Comparison of ENCODE assay signal across 14 cellular contexts in genomic region chr3:193787496-193787870, GRCh38.
A peak's percentile ranks its signal among the peaks of the same experiment; 100 is the strongest.
DNase-seq lines count a peak whose midpoint lies in the region; ATAC-seq and TF ChIP-seq lines count a peak whose summit lies in the region.
"Had no signal": no experiment of that assay in that cellular context is flagged by ENCODE, and none has a peak within 500 bp of the region (broad histone marks: within the 10 kb centered on the region; RNA-seq: fewer than 3 reads in every experiment).

No MANE protein-coding gene starts in this region.

- H3K14ac ChIP-seq in neuronal stem cell (ENCODE audit: low read length): no peak overlapping the region

- H3K79me1 ChIP-seq in neuronal stem cell (ENCODE audit: low read depth, low read length): no peaks in the 10 kb centered on the region

- H3K4me3 Mint-ChIP-seq in endodermal cell: no peak overlapping the region
- no peak overlapping the region for H3K4me3 Mint-ChIP-seq in activated naive CD4-positive, alpha-beta T cell treated with anti-CD3 and anti-CD28 coated beads, Interleukin-2, amount 10 ng/mL, durations not matched to agents 7 days and 5 days
- H3K4me3 Mint-ChIP-seq: CD4-positive, alpha-beta T cell; GM23338; HFFc6 had no signal

- peak overlapping the region; percentile 72 for H3K27ac ChIP-seq in A673 (ENCODE audit: low read depth, low read length, poor library complexity, severe bottlenecking)
- peak overlapping the region; percentile 74 for H3K27ac ChIP-seq in SK-N-MC
- no peak overlapping the region for H3K27ac ChIP-seq in endodermal cell (ENCODE audit: low read depth, low read length)
- no peak overlapping the region for H3K27ac ChIP-seq in neuronal stem cell (replicated peaks; ENCODE audit: low read length)

- H2AK5ac ChIP-seq in neuronal stem cell (ENCODE audit: low read depth, low read length): no peak overlapping the region

- peak overlapping the region; percentile 1 for H2BK120ac ChIP-seq in neuronal stem cell (ENCODE audit: low read depth, low read length)

- no peaks in the 10 kb centered on the region for H3K27me3 Mint-ChIP-seq in endodermal cell (ENCODE audit: insufficient read depth)
- H3K27me3 Mint-ChIP-seq in activated naive CD4-positive, alpha-beta T cell treated with anti-CD3 and anti-CD28 coated beads, Interleukin-2, amount 10 ng/mL, durations not matched to agents 7 days and 5 days: peaks cover 76% of the 10 kb centered on the region

- H3K36me3 Mint-ChIP-seq in endodermal cell (ENCODE audit: low read depth): no peaks in the 10 kb centered on the region
- no peaks in the 10 kb centered on the region for H3K36me3 Mint-ChIP-seq in activated naive CD4-positive, alpha-beta T cell treated with anti-CD3 and anti-CD28 coated beads, Interleukin-2, amount 10 ng/mL, durations not matched to agents 7 days and 5 days

- H3K4ac ChIP-seq in neuronal stem cell (ENCODE audit: low read length): no peak overlapping the region

- no peaks in the 10 kb centered on the region for H3K36me3 ChIP-seq in A673 (ENCODE audit: insufficient read depth, low read length, poor library complexity, severe bottlenecking)
- no peaks in the 10 kb centered on the region for H3K36me3 ChIP-seq in SK-N-MC (ENCODE audit: insufficient read depth, low read length)
- no peaks in the 10 kb centered on the region for H3K36me3 ChIP-seq in endodermal cell (ENCODE audit: control insufficient read depth, insufficient read depth, low read length)
- H3K36me3 ChIP-seq in neuronal stem cell (replicated peaks in 1 of 2; ENCODE audit: control insufficient read depth in 2 of 2, insufficient read depth in 2 of 2, low read length in 2 of 2): no peaks in the 10 kb centered on the region
- H3K36me3 ChIP-seq: BE2C had no signal

- H3K23ac ChIP-seq in neuronal stem cell (ENCODE audit: low read depth, low read length, poor library complexity): no peak overlapping the region

- CTCF ChIA-PET in A673 (lab: Charles Lee): interaction anchor here (0.7 kb wide), 2 partner anchors 569 to 1779 kb away, joined by 3 to 4 read pairs; no protein-coding TSS in a partner anchor
- CTCF ChIA-PET in activated naive CD4-positive, alpha-beta T cell treated with anti-CD3 and anti-CD28 coated beads, Interleukin-2, amount 10 ng/mL, durations not matched to agents 7 days and 5 days (lab: Charles Lee): interaction anchor here (1.2 to 1.7 kb wide), 3 partner anchors 11 to 529 kb away, joined by 4 to 12 read pairs (median 5); no protein-coding TSS in a partner anchor

- no peak overlapping the region for H4K8ac ChIP-seq in neuronal stem cell (ENCODE audit: low read depth, low read length)

- intact Hi-C loops in A673 (cut with micrococcal nuclease; ENCODE audit: unreplicated experiment): no loop called here

- no peak overlapping the region for H3K4me2 ChIP-seq in neuronal stem cell (ENCODE audit: insufficient read depth, low read length, poor library complexity, severe bottlenecking)
- H3K4me2 ChIP-seq: GM23338 had no signal

- no peak overlapping the region for H3K4me3 ChIP-seq in A673 (ENCODE audit: low read depth, low read length, poor library complexity, severe bottlenecking)
- no peak overlapping the region for H3K4me3 ChIP-seq in SK-N-MC
- no peak overlapping the region for H3K4me3 ChIP-seq in endodermal cell (ENCODE audit: low read length)
- no peak overlapping the region for H3K4me3 ChIP-seq in neuronal stem cell (ENCODE audit: low read length in 2 of 2)
- H3K4me3 ChIP-seq: GM23338 had no signal

- no peaks in the 10 kb centered on the region for H3K27me3 ChIP-seq in A673 (replicated peaks; ENCODE audit: insufficient read depth, low read depth, low read length, poor library complexity)
- H3K27me3 ChIP-seq in endodermal cell (ENCODE audit: control insufficient read depth, insufficient read depth, low read length, poor library complexity, severe bottlenecking): no peaks in the 10 kb centered on the region
- peaks cover 0 to 6% (median 6%) of the 10 kb centered on the region in 3 experiments for H3K27me3 ChIP-seq in neuronal stem cell (ENCODE audit: control insufficient read depth in 3 of 3, insufficient read depth in 3 of 3, low read depth in 1 of 3, low read length in 3 of 3)
- H3K27me3 ChIP-seq: BE2C had no signal

- no peak overlapping the region for H2AFZ ChIP-seq in neuronal stem cell (ENCODE audit: low read length)
- H2AFZ ChIP-seq: GM23338 had no signal

- no peaks in the 10 kb centered on the region for H3K9me3 Mint-ChIP-seq in endodermal cell
- H3K9me3 Mint-ChIP-seq in activated naive CD4-positive, alpha-beta T cell treated with anti-CD3 and anti-CD28 coated beads, Interleukin-2, amount 10 ng/mL, durations not matched to agents 7 days and 5 days: no peaks in the 10 kb centered on the region
- H3K9me3 Mint-ChIP-seq: CD4-positive, alpha-beta T cell; GM23338; HFFc6 had no signal

- POLR2A ChIA-PET in A673 (lab: Charles Lee; ENCODE audit: low non-redundant PET): no interaction called here

- H3K4me1 Mint-ChIP-seq in endodermal cell: peaks cover 59% of the 10 kb centered on the region
- H3K4me1 Mint-ChIP-seq in activated naive CD4-positive, alpha-beta T cell treated with anti-CD3 and anti-CD28 coated beads, Interleukin-2, amount 10 ng/mL, durations not matched to agents 7 days and 5 days: peaks cover 6% of the 10 kb centered on the region

- TF ChIP-seq CTCF in A673 (conservative IDR thresholded peaks at IDR 0.05; ENCODE audit: low read depth, low read length): no peak
- no peak for TF ChIP-seq CTCF in endodermal cell (conservative IDR thresholded peaks at IDR 0.05)

- H2BK12ac ChIP-seq in neuronal stem cell (ENCODE audit: low read length): no peak overlapping the region

- DNase-seq in A673 (ENCODE audit: low spot score) (no peak), SK-N-MC (ENCODE audit: low read depth, low spot score) (no peak), endodermal cell (peak; percentile 55), neuronal stem cell (ENCODE audit: low spot score) (no peak), NCI-H510A (lab: John Stamatoyannopoulos, UW) (no peak)
- no peak for DNase-seq in activated naive CD4-positive, alpha-beta T cell treated with anti-CD3 and anti-CD28 coated beads, Interleukin-2, amount 10 ng/mL, durations not matched to agents 7 days and 5 days
- DNase-seq in stimulated activated CD4-positive, alpha-beta T cell treated with anti-CD3 and anti-CD28 coated beads, Interleukin-2, amount 100 ng/mL, for 24 hours: no peak
- DNase-seq: CD4-positive, alpha-beta T cell; DMS153; DMS79; HFFc6 had no signal

- no peak overlapping the region for H3K18ac ChIP-seq in neuronal stem cell (ENCODE audit: low read length)

- peak overlapping the region; percentile 13 for H2BK15ac ChIP-seq in neuronal stem cell (ENCODE audit: low read length)

- 93 to 96% methylated on average over 11 to 12 of the region's 12 CpGs for WGBS in endodermal cell (ENCODE audit: insufficient coverage in 1 of 2, insufficient read length in 1 of 2), 2 experiments
- no CpG with 5 or more reads among the region's 12 CpGs for WGBS in neuronal stem cell (ENCODE audit: extremely low coverage in 2 of 2, insufficient read length in 2 of 2, insufficient replicate concordance in 1 of 2), 2 donors

- no peak for ATAC-seq in HG02623 (IDR thresholded peaks at IDR 0.05; ENCODE audit: unreplicated experiment)

- H2BK5ac ChIP-seq in neuronal stem cell (ENCODE audit: low read length): no peak overlapping the region

- H3K9me3 ChIP-seq in A673 (ENCODE audit: low read depth, low read length, poor library complexity, severe bottlenecking) (no peaks in the 10 kb centered on the region), SK-N-MC (ENCODE audit: low read depth, low read length) (no peaks in the 10 kb centered on the region), endodermal cell (ENCODE audit: control insufficient read depth, low read length) (no peaks in the 10 kb centered on the region), neuronal stem cell (replicated peaks in 1 of 2; ENCODE audit: control insufficient read depth in 2 of 2, insufficient read depth in 1 of 2, low read depth in 1 of 2, low read length in 2 of 2) (no peaks in the 10 kb centered on the region)
- H3K9me3 ChIP-seq: BE2C had no signal

- H3K9ac ChIP-seq in SK-N-MC (ENCODE audit: insufficient read length) (no peak overlapping the region), endodermal cell (ENCODE audit: extremely low read depth, low read length, poor library complexity, severe bottlenecking) (no peak overlapping the region), neuronal stem cell (ENCODE audit: low read depth, low read length, poor library complexity) (no peak overlapping the region)

- H4K91ac ChIP-seq in neuronal stem cell (ENCODE audit: low read depth, low read length, poor library complexity): no peak overlapping the region

- no peak overlapping the region for H3K27ac Mint-ChIP-seq in endodermal cell
- no peak overlapping the region for H3K27ac Mint-ChIP-seq in activated naive CD4-positive, alpha-beta T cell treated with anti-CD3 and anti-CD28 coated beads, Interleukin-2, amount 10 ng/mL, durations not matched to agents 7 days and 5 days
- H3K27ac Mint-ChIP-seq: CD4-positive, alpha-beta T cell; GM23338; HFFc6 had no signal

- BruUV-seq in A673 (replicated peaks; lab: Mats Ljungman, UMichigan): no TSS peak

- H3K4me1 ChIP-seq in A673 (ENCODE audit: insufficient read depth, low read length, poor library complexity, severe bottlenecking) (peaks cover 52% of the 10 kb centered on the region), endodermal cell (ENCODE audit: control insufficient read depth, insufficient read depth, low read length) (peaks cover 14% of the 10 kb centered on the region), neuronal stem cell (ENCODE audit: control insufficient read depth in 2 of 2, insufficient read depth in 1 of 2, low read depth in 1 of 2, low read length in 2 of 2) (peaks cover 7 to 15% of the 10 kb centered on the region in 2 donors)

Comparison
In these comparisons a context has a peak if more than half of its experiments do, and no peak if none do; other contexts are left out.
1. H3K27ac ChIP-seq: peak in A673 (single experiment) and SK-N-MC (single experiment); none in endodermal cell (single experiment) and neuronal stem cell (single experiment).